8 cellular contexts compared by ENCODE assay signal in genomic region chr5:134070979-134071849, GRCh38. TPM values are rescaled to one million over a fixed set of nuclear protein-coding genes. Genes with fewer than 3 reads are reported as not detected.
DNase-seq lines count a peak whose midpoint lies in the region; ATAC-seq and TF ChIP-seq lines count a peak whose summit lies in the region.

No MANE protein-coding gene starts in this region.

- no peak overlapping the region for H4K12ac ChIP-seq in trophoblast cell (ENCODE audit: low read depth, low read length)

- intact Hi-C loops in activated B cell treated with CpG ODN at 0.5 μM for 24 hours (cut with micrococcal nuclease) = loop anchor here (1.0 kb wide), 3 partner anchors 29 to 69 kb away; no protein-coding TSS in a partner anchor

- no peak overlapping the region for H3K27ac Mint-ChIP-seq in activated B cell treated with CpG ODN at 0.5 μM for 24 hours

- peaks cover 9% of the 10 kb centered on the region for H3K4me1 Mint-ChIP-seq in activated B cell treated with CpG ODN at 0.5 μM for 24 hours

- POLR2A ChIA-PET in activated B cell treated with CpG ODN at 0.5 μM for 24 hours (lab: Charles Lee) = interaction anchor here (1.4 kb wide), 1 partner anchor 29 kb away, joined by 4 read pairs; no protein-coding TSS in a partner anchor

- H3K27me3 ChIP-seq in fibroblast of lung (ENCODE audit: control insufficient read depth, insufficient read depth, low read length) (peaks cover 26% of the 10 kb centered on the region), trophoblast cell (ENCODE audit: insufficient read depth, low read length) (no peaks in the 10 kb centered on the region)

- no peaks in the 10 kb centered on the region for H3K79me2 ChIP-seq in fibroblast of lung (ENCODE audit: control insufficient read depth, insufficient read depth, low read length)
- no peaks in the 10 kb centered on the region for H3K79me2 ChIP-seq in trophoblast cell (ENCODE audit: control insufficient read depth, insufficient read depth, low read length, poor library complexity)

- no peak for DNase-seq in activated B cell treated with CpG ODN at 0.5 μM for 24 hours
- DNase-seq in fibroblast of lung (ENCODE audit: low read depth in 2 of 2) = peak in 1 of 2 donors; percentile 28
- DNase-seq in trophoblast cell = peak in 1 of 2 donors; percentile 13
- DNase-seq in COR-L47 (lab: John Stamatoyannopoulos, UW) = no peak
- no peak for DNase-seq in SHP77 (lab: John Stamatoyannopoulos, UW)
- DNase-seq in NCI-H2171 treated with DMSO at 0.1 percent for 48 hours (lab: John Stamatoyannopoulos, UW) = no peak

- H3K4me2 ChIP-seq in fibroblast of lung (ENCODE audit: extremely low read depth, insufficient read depth, low read length) = peak overlapping the region; percentile 35
- peak overlapping the region; percentile 75 for H3K4me2 ChIP-seq in trophoblast cell (ENCODE audit: low read length)

- H3K27ac ChIP-seq in fibroblast of lung (ENCODE audit: insufficient read depth, low read length) = no peak overlapping the region
- H3K27ac ChIP-seq in trophoblast cell (ENCODE audit: low read depth, low read length) = no peak overlapping the region

- no peaks in the 10 kb centered on the region for H3K9me3 ChIP-seq in fibroblast of lung (ENCODE audit: control insufficient read depth, insufficient read depth, low read depth, low read length)
- H3K9me3 ChIP-seq in trophoblast cell (ENCODE audit: insufficient read depth, low read depth, low read length) = no peaks in the 10 kb centered on the region

- no peak overlapping the region for H2AK5ac ChIP-seq in trophoblast cell (ENCODE audit: low read length)

- H4K91ac ChIP-seq in trophoblast cell (ENCODE audit: low read depth, low read length) = no peak overlapping the region

- H3K4me1 ChIP-seq in fibroblast of lung (ENCODE audit: control insufficient read depth, extremely low read depth, insufficient read depth, low read length) (no peaks in the 10 kb centered on the region), trophoblast cell (ENCODE audit: control insufficient read depth in 1 of 2, insufficient read depth in 2 of 2, low read length in 2 of 2) (peaks cover 6 to 8% of the 10 kb centered on the region in 2 experiments)

- no peak overlapping the region for H2BK5ac ChIP-seq in trophoblast cell (ENCODE audit: low read depth, low read length, poor library complexity)

- H3K9me3 Mint-ChIP-seq in activated B cell treated with CpG ODN at 0.5 μM for 24 hours = no peaks in the 10 kb centered on the region

- no peak overlapping the region for H4K8ac ChIP-seq in trophoblast cell (ENCODE audit: low read depth, low read length)

- no peak overlapping the region for H3K9ac ChIP-seq in fibroblast of lung (ENCODE audit: insufficient read depth, low read length)
- peak overlapping the region; percentile 54 for H3K9ac ChIP-seq in trophoblast cell (ENCODE audit: low read length)

- H2AFZ ChIP-seq in fibroblast of lung (ENCODE audit: low read length) (no peak overlapping the region), trophoblast cell (ENCODE audit: insufficient read depth, low read length, poor library complexity) (peak overlapping the region; percentile 4)

- peaks cover 22% of the 10 kb centered on the region for H3K27me3 Mint-ChIP-seq in activated B cell treated with CpG ODN at 0.5 μM for 24 hours

- H3K4me3 Mint-ChIP-seq in activated B cell treated with CpG ODN at 0.5 μM for 24 hours = peak overlapping the region; percentile 72

- peak overlapping the region; percentile 89 for H3K23ac ChIP-seq in trophoblast cell (ENCODE audit: low read length)

- H3K4me3 ChIP-seq in fibroblast of lung (replicated peaks in 1 of 4; ENCODE audit: control extremely low read depth in 1 of 4, insufficient read depth in 1 of 4, low read depth in 3 of 4, low read length in 4 of 4) (peak overlapping the region in 2 of 4 experiments; percentile 4 to 40), trophoblast cell (ENCODE audit: low read depth, low read length) (peak overlapping the region; percentile 62)

- CTCF ChIA-PET in activated B cell treated with CpG ODN at 0.5 μM for 24 hours (lab: Charles Lee) = interaction anchor here (1.7 to 2.0 kb wide), 2 partner anchors 29 to 69 kb away, joined by 4 to 6 read pairs; no protein-coding TSS in a partner anchor

- peak; percentile 40 for ATAC-seq in activated B cell treated with CpG ODN at 0.5 μM for 24 hours (ENCODE audit: low read depth)
- ATAC-seq in GM18867 (IDR thresholded peaks at IDR 0.05; ENCODE audit: unreplicated experiment) = no peak

- peak; percentile 40 for TF ChIP-seq POLR2A in GM19193 (IDR thresholded peaks at IDR 0.05; ENCODE audit: extremely low read depth, insufficient read depth, insufficient read length)

- no peaks in the 10 kb centered on the region for H4K20me1 ChIP-seq in fibroblast of lung (ENCODE audit: control insufficient read depth, extremely low read depth, insufficient read depth, low read length)

- H3K18ac ChIP-seq in trophoblast cell (ENCODE audit: low read length) = no peak overlapping the region

- H3K79me1 ChIP-seq in trophoblast cell (ENCODE audit: low read length) = no peaks in the 10 kb centered on the region

- H2BK120ac ChIP-seq in trophoblast cell (ENCODE audit: insufficient read depth, low read length, poor library complexity) = no peak overlapping the region

- no CpG with 5 or more reads among the region's 42 CpGs for WGBS in trophoblast cell (ENCODE audit: extremely low coverage, insufficient coverage, insufficient read length)

- H3K36me3 ChIP-seq in fibroblast of lung (ENCODE audit: control insufficient read depth, insufficient read depth, low read length) = no peaks in the 10 kb centered on the region
- no peaks in the 10 kb centered on the region for H3K36me3 ChIP-seq in trophoblast cell (ENCODE audit: control insufficient read depth in 1 of 2, insufficient read depth in 2 of 2, low read length in 2 of 2)

- TF ChIP-seq CTCF in activated B cell treated with CpG ODN at 0.5 μM for 24 hours (IDR thresholded peaks at IDR 0.05) (no peak), fibroblast of lung (conservative IDR thresholded peaks at IDR 0.05 in 1 of 2, IDR thresholded peaks at IDR 0.05 in 1 of 2; ENCODE audit: low read depth in 1 of 2, low read length in 2 of 2) (no peak)

- no peak overlapping the region for H2BK12ac ChIP-seq in trophoblast cell (ENCODE audit: low read length)

- no peak overlapping the region for H3K14ac ChIP-seq in trophoblast cell (ENCODE audit: low read length)

- H3K36me3 Mint-ChIP-seq in activated B cell treated with CpG ODN at 0.5 μM for 24 hours (ENCODE audit: low read depth) = no peaks in the 10 kb centered on the region

- H3K4ac ChIP-seq in trophoblast cell (ENCODE audit: low read depth, low read length) = no peak overlapping the region

RNA-seq across cellular contexts. Expression of gene TCF7, which starts 43.3 kb away (rescaled TPM):
- total RNA-seq in activated B cell treated with CpG ODN at 0.5 μM for 24 hours (13.2 and 15.8 TPM in 2 replicates), fibroblast of lung (1.0 and 3.1 TPM in 2 replicates)
- polyA plus RNA-seq in fibroblast of lung = 3.3 and 17.3 TPM in 2 replicates
- 6.6 and 28.9 TPM in 2 replicates for polyA plus RNA-seq in fibroblast of lung (2012)
- 18.5 and 58.5 TPM in 2 replicates for polyA minus RNA-seq in fibroblast of lung (ENCODE audit: low replicate concordance)
- 10.2 and 10.8 TPM in 2 replicates for polyA plus RNA-seq in trophoblast cell (2013)
